In genomic region chr3:139353920-139354556, GRCh38 we compare ENCODE assay signal across 8 cellular contexts. TPM values are rescaled to one million over a fixed set of nuclear protein-coding genes. Genes with fewer than 3 reads are reported as not detected.
DNase-seq lines count a peak whose midpoint lies in the region; ATAC-seq and TF ChIP-seq lines count a peak whose summit lies in the region.

No MANE protein-coding gene starts in this region.

- TF ChIP-seq CTCF in progenitor cell of endocrine pancreas (IDR thresholded peaks at IDR 0.05; ENCODE audit: unreplicated experiment) = peak; percentile 68

- no peaks in the 10 kb centered on the region for H3K27me3 Mint-ChIP-seq in progenitor cell of endocrine pancreas
- H3K27me3 Mint-ChIP-seq in activated naive CD8-positive, alpha-beta T cell treated with anti-CD3 and anti-CD28 coated beads for 36 hours = no peaks in the 10 kb centered on the region

- no peak overlapping the region for H3K4me3 Mint-ChIP-seq in progenitor cell of endocrine pancreas (ENCODE audit: low read depth)
- H3K4me3 Mint-ChIP-seq in activated naive CD8-positive, alpha-beta T cell treated with anti-CD3 and anti-CD28 coated beads for 36 hours = no peak overlapping the region

- H3K4me1 Mint-ChIP-seq in progenitor cell of endocrine pancreas (ENCODE audit: low read depth) = no peaks in the 10 kb centered on the region
- H3K4me1 Mint-ChIP-seq in activated naive CD8-positive, alpha-beta T cell treated with anti-CD3 and anti-CD28 coated beads for 36 hours = peaks cover 38% of the 10 kb centered on the region

- H3K9me3 Mint-ChIP-seq in progenitor cell of endocrine pancreas (ENCODE audit: low read depth) = no peaks in the 10 kb centered on the region
- no peaks in the 10 kb centered on the region for H3K9me3 Mint-ChIP-seq in activated naive CD8-positive, alpha-beta T cell treated with anti-CD3 and anti-CD28 coated beads for 36 hours

- ATAC-seq in activated CD4-positive, CD25-positive, alpha-beta regulatory T cell treated with anti-CD3 and anti-CD28 coated beads, Interleukin-2, amount 50 U/mL, for 24 hours = no peak

- H3K36me3 Mint-ChIP-seq in progenitor cell of endocrine pancreas (ENCODE audit: insufficient read depth) = peaks cover 29% of the 10 kb centered on the region
- H3K36me3 Mint-ChIP-seq in activated naive CD8-positive, alpha-beta T cell treated with anti-CD3 and anti-CD28 coated beads for 36 hours = peaks cover 33% of the 10 kb centered on the region

- no peak overlapping the region for H3K27ac Mint-ChIP-seq in progenitor cell of endocrine pancreas
- H3K27ac Mint-ChIP-seq in activated naive CD8-positive, alpha-beta T cell treated with anti-CD3 and anti-CD28 coated beads for 36 hours = no peak overlapping the region

- DNase-seq in Daoy (ENCODE audit: low read depth) (peak; percentile 49), HS-5 (ENCODE audit: low read depth) (peak; percentile 30), SHP77 (lab: John Stamatoyannopoulos, UW) (peak; percentile 31 to 58), fibroblast of peridontal ligament (ENCODE audit: extremely low read depth) (peak; percentile 74), progenitor cell of endocrine pancreas (ENCODE audit: low spot score, unreplicated experiment) (no peak)
- DNase-seq in stimulated activated CD4-positive, alpha-beta T cell treated with anti-CD3 and anti-CD28 coated beads, Interleukin-15, amount 100 ng/mL, for 24 hours = no peak
- no peak for DNase-seq in activated naive CD8-positive, alpha-beta T cell treated with anti-CD3 and anti-CD28 coated beads for 36 hours

RNA-seq across cellular contexts. Expression of gene MRPS22, which starts 10.2 kb away (rescaled TPM):
- 163 and 204 TPM in 2 replicates for total RNA-seq in Daoy (2014; rRNA removed; shearing (Covaris generic))
- 35.7 and 39.5 TPM in 2 replicates for total RNA-seq in progenitor cell of endocrine pancreas
- 10 to 100 TPM; 82.4 to 84.2 TPM for total RNA-seq in activated naive CD8-positive, alpha-beta T cell treated with anti-CD3 and anti-CD28 coated beads for 36 hours

RNA-seq across cellular contexts. Expression of gene COPB2, which starts 35.4 kb away (rescaled TPM):
- 139 and 156 TPM in 2 replicates for total RNA-seq in Daoy (2014; rRNA removed; shearing (Covaris generic))
- 113 and 125 TPM in 2 replicates for total RNA-seq in progenitor cell of endocrine pancreas
- total RNA-seq in activated naive CD8-positive, alpha-beta T cell treated with anti-CD3 and anti-CD28 coated beads for 36 hours = 10 to 100 TPM; 86.6 to 91.0 TPM

Comparison
In these comparisons a context has a peak if more than half of its experiments do, and no peak if none do; other contexts are left out.
1. DNase-seq: peak in Daoy (single experiment), HS-5 (single experiment), SHP77 (2 of 2) and fibroblast of peridontal ligament (single experiment); none in progenitor cell of endocrine pancreas (single experiment), stimulated activated CD4-positive, alpha-beta T cell treated with anti-CD3 and anti-CD28 coated beads, Interleukin-15, amount 100 ng/mL, for 24 hours (single experiment) and activated naive CD8-positive, alpha-beta T cell treated with anti-CD3 and anti-CD28 coated beads for 36 hours (single experiment).